Comparison of ENCODE assay signal across 7 cellular contexts in the genomic region with DNA sequence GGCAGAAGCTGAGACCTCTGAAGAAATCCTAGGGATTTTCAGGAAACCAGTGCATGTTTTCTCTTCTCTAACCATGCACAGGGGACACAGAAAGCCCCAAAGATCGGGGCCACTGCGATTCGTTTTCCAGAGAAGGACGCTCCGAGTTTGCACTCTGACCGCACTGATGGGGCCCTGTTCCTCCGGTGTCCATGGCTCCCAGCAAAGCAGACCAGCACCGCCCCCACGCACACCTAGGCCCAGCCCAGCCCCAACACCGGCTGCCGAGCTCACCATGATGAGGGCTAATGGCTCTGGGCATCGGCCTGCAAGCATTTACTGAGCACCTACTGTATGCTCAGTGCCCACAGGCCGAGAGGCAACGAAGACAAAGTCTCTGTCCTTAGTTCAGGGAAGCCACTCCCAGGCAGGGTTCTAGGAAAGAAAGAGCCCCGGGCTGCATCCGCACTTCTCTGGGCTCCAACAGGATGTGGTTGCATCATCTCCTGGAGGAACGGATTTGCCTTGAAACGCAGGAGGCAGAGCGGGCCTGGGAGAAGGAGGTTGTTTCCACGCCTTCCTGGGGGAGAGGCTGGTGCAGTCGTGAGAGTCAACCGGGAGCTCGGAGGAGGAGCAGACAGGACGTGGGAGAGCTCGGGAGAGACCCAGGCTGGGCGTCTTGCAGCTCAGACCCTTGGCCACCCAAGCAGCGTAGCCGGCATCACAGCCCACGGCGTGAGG.
A peak's percentile ranks its signal among the peaks of the same experiment; 100 is the strongest.
DNase-seq lines count a peak whose midpoint lies in the region; ATAC-seq, FAIRE-seq and TF ChIP-seq lines count a peak whose summit lies in the region.
"Not testable (repeated sequence)": the region's sequence is repeated elsewhere in the genome, so short reads cannot be mapped to it uniquely, and the experiment has no call there.

No MANE protein-coding gene starts in this region.

- FAIRE-seq in K562 (lab: Jason Lieb, UNC); HepG2 (lab: Jason Lieb, UNC): not testable (repeated sequence)

- CTCF ChIA-PET in PC-3 (lab: Charles Lee); K562 (lab: Yijun Ruan, JAX; ENCODE audit: low intra/inter-chr PET ratio); HepG2 (lab: Yijun Ruan, JAX; ENCODE audit: low intra/inter-chr PET ratio, low total read pairs): not testable (repeated sequence)

- TF ChIP-seq CTCF in PC-3 (conservative IDR thresholded peaks at IDR 0.05; ENCODE audit: low read depth, low read length); K562 (IDR thresholded peaks at IDR 0.05 in 2 of 3, conservative IDR thresholded peaks at IDR 0.05 in 1 of 3; ENCODE audit: insufficient read depth in 2 of 3, low read depth in 1 of 3, low read length in 3 of 3); gastroesophageal sphincter (IDR thresholded peaks at IDR 0.05); heart left ventricle (IDR thresholded peaks at IDR 0.05); HepG2 (CRISPR knock-in tag; IDR thresholded peaks at IDR 0.05): not testable (repeated sequence)

- POLR2A ChIA-PET in PC-3 (lab: Charles Lee; ENCODE audit: unreplicated experiment); K562 (lab: Yijun Ruan, JAX); HepG2 (lab: Yijun Ruan, JAX): not testable (repeated sequence)

- not testable (repeated sequence) for H3K9me3 ChIP-seq in PC-3 (ENCODE audit: low read length); K562 (replicated peaks; ENCODE audit: control insufficient read depth, insufficient read depth, low read depth, low read length); gastroesophageal sphincter; heart left ventricle; HepG2 (ENCODE audit: low read length)

- not testable (repeated sequence) for H3K27me3 ChIP-seq in PC-3 (ENCODE audit: low read length); K562 (ENCODE audit: control insufficient read depth in 2 of 2, insufficient read depth in 2 of 2, low read length in 2 of 2); gastroesophageal sphincter; heart left ventricle; HepG2 (ENCODE audit: control insufficient read depth in 1 of 2, insufficient read depth in 2 of 2, low read length in 2 of 2)

- TF ChIP-seq POLR2A in K562 (conservative IDR thresholded peaks at IDR 0.05); gastroesophageal sphincter (IDR thresholded peaks at IDR 0.05); heart left ventricle (IDR thresholded peaks at IDR 0.05); HepG2 (IDR thresholded peaks at IDR 0.05; ENCODE audit: insufficient read depth in 1 of 2, low read depth in 2 of 2, low read length in 2 of 2): not testable (repeated sequence)

- in situ Hi-C loops in K562 (cut with MboI); HepG2 (cut with HindIII; ENCODE audit: extremely low pct_ligation_motif_present, low pct_unique_long_range_greater_than_20kb): not testable (repeated sequence)

- WGBS in K562 (ENCODE audit: insufficient coverage, low coverage, missing lambda C conversion rate), result no CpG with 5 or more reads among the region's 30 CpGs
- no CpG with 5 or more reads among the region's 30 CpGs for WGBS in gastroesophageal sphincter (ENCODE audit: low coverage in 1 of 2), 2 donors
- no CpG with 5 or more reads among the region's 30 CpGs for whole genome bisulfite sequencing in heart left ventricle, 4 donors
- WGBS in HepG2 (ENCODE audit: low lambda C conversion rate), result no CpG with 5 or more reads among the region's 30 CpGs

- peak; percentile 8; the same call in 1 of the 2 replicates for ATAC-seq in PC-3
- peak; percentile 63 for ATAC-seq in K562
- peak; percentile 36 for ATAC-seq in gastroesophageal sphincter
- ATAC-seq in heart left ventricle, result peak; percentile 41 to 71 (median 62)
- peak; percentile 60 for ATAC-seq in left ventricle myocardium superior
- ATAC-seq in HepG2, result peak; percentile 84
- ATAC-seq in sciatic nerve, result peak; percentile 58

- not testable (repeated sequence) for H3K4me2 ChIP-seq in PC-3 (ENCODE audit: low read length); K562 (ENCODE audit: insufficient read depth, low read length); HepG2 (ENCODE audit: low read depth, low read length)

- not testable (repeated sequence) for H3K9ac ChIP-seq in PC-3 (ENCODE audit: low read length); K562 (ENCODE audit: insufficient read depth in 1 of 2, low read depth in 2 of 2, low read length in 2 of 2); HepG2 (ENCODE audit: insufficient read depth, low read depth, low read length)

- H4K20me1 ChIP-seq in PC-3 (ENCODE audit: low read length); K562 (replicated peaks; ENCODE audit: control insufficient read depth, insufficient read depth, low read length); HepG2 (ENCODE audit: insufficient read depth, low read length): not testable (repeated sequence)

- H2AFZ ChIP-seq in PC-3 (ENCODE audit: low read length); K562 (ENCODE audit: low read depth, low read length); HepG2 (ENCODE audit: low read length): not testable (repeated sequence)

- TF ChIP-seq RAD21 in K562 (CRISPR knock-in tag; conservative IDR thresholded peaks at IDR 0.05 in 1 of 2, IDR thresholded peaks at IDR 0.05 in 1 of 2); HepG2 (CRISPR knock-in tag; IDR thresholded peaks at IDR 0.05): not testable (repeated sequence)

- not testable (repeated sequence) for H3F3A ChIP-seq in PC-3 (ENCODE audit: low read length, unreplicated experiment)

- not testable (repeated sequence) for H3K9me2 ChIP-seq in PC-3 (replicated peaks; ENCODE audit: low read length)

- not testable (repeated sequence) for H3K36me3 ChIP-seq in PC-3 (ENCODE audit: low read depth, low read length); K562 (ENCODE audit: control insufficient read depth, insufficient read depth, low read length); gastroesophageal sphincter; heart left ventricle; HepG2 (replicated peaks in 1 of 2; ENCODE audit: control insufficient read depth in 1 of 2, insufficient read depth in 2 of 2, low read length in 2 of 2)

- H3K79me2 ChIP-seq in PC-3 (ENCODE audit: low read length); K562 (ENCODE audit: control insufficient read depth, insufficient read depth, low read length); HepG2 (ENCODE audit: insufficient read depth, low read length): not testable (repeated sequence)

- TF ChIP-seq EP300 in K562 (IDR thresholded peaks at IDR 0.05; ENCODE audit: low read length); gastroesophageal sphincter (IDR thresholded peaks at IDR 0.05); HepG2 (IDR thresholded peaks at IDR 0.05; ENCODE audit: low read depth in 2 of 2, low read length in 2 of 2); HepG2 (CRISPR knock-in tag; IDR thresholded peaks at IDR 0.05; ENCODE audit: borderline replicate concordance): not testable (repeated sequence)

- not testable (repeated sequence) for H3K9me1 ChIP-seq in K562 (ENCODE audit: control insufficient read depth, insufficient read depth, low read length)

- not testable (repeated sequence) for DNase-seq in PC-3; K562 (ENCODE audit: extremely low read depth in 1 of 4, low spot score in 3 of 4); heart left ventricle; left ventricle myocardium superior; HepG2 (ENCODE audit: low spot score); sciatic nerve (ENCODE audit: low spot score)

- intact Hi-C loops in PC-3 (cut with micrococcal nuclease); K562 (cut with micrococcal nuclease); heart left ventricle (cut with DNase I); left ventricle myocardium superior (cut with micrococcal nuclease); HepG2 (cut with micrococcal nuclease; ENCODE audit: unreplicated experiment); sciatic nerve (cut with DNase I): not testable (repeated sequence)

- not testable (repeated sequence) for H3K4me3 ChIP-seq in PC-3 (ENCODE audit: low read length); K562; gastroesophageal sphincter; heart left ventricle; HepG2 (replicated peaks in 1 of 3; ENCODE audit: insufficient read depth in 1 of 3, low read depth in 2 of 3, low read length in 3 of 3)

- not testable (repeated sequence) for H3K4me1 ChIP-seq in PC-3 (ENCODE audit: insufficient read depth, low read length); K562 (replicated peaks in 1 of 2; ENCODE audit: control insufficient read depth in 2 of 2, insufficient read depth in 2 of 2, low read length in 2 of 2); gastroesophageal sphincter; heart left ventricle; HepG2 (ENCODE audit: insufficient read depth, low read length)

- not testable (repeated sequence) for BruUV-seq in PC-3 (replicated peaks; lab: Mats Ljungman, UMichigan); K562 (replicated peaks; lab: Mats Ljungman, UMichigan); HepG2 (replicated peaks; lab: Mats Ljungman, UMichigan)

- H3K27ac ChIP-seq in PC-3 (ENCODE audit: low read length); K562 (ENCODE audit: extremely low read depth, low read depth, low read length); gastroesophageal sphincter; heart left ventricle; HepG2 (ENCODE audit: extremely low read length, insufficient read depth, low read length): not testable (repeated sequence)

Comparison
In these comparisons a context has a peak if more than half of its experiments do, and no peak if none do; other contexts are left out.
1. ATAC-seq: peak in every context shown above with its lines; median percentile 84 in HepG2; 63 in K562; 62 in heart left ventricle; 60 in left ventricle myocardium superior; 58 in sciatic nerve; 36 in gastroesophageal sphincter; 8 in PC-3.